Comparison of ENCODE assay signal across 25 cellular contexts in genomic region chr22:48513929-48514328, GRCh38.
"Had no signal": no experiment of that assay in that cellular context is flagged by ENCODE, and none has a peak within 500 bp of the region (broad histone marks: within the 10 kb centered on the region; RNA-seq: fewer than 3 reads in every experiment).

No MANE protein-coding gene starts in this region.

- H3K36me3 ChIP-seq: stomach, suprapubic skin, thoracic aorta, thyroid gland, tibial artery, transverse colon, upper lobe of left lung, upper lobe of right lung, uterus, vagina had no signal

- H3K4me3 ChIP-seq: stomach, suprapubic skin, testis, thoracic aorta, thyroid gland, tibial artery, transverse colon, upper lobe of left lung, upper lobe of right lung, uterus, vagina had no signal

- DNase-seq: stimulated activated CD4-positive, alpha-beta T cell treated with anti-CD3 and anti-CD28 coated beads, Interleukin-2, amount 100 ng/mL, for 48 hours; stimulated activated CD4-positive, alpha-beta T cell treated with anti-CD3 and anti-CD28 coated beads, Interleukin-4, amount 100 ng/mL, for 1 hour; stimulated activated CD4-positive, alpha-beta T cell treated with anti-CD3 and anti-CD28 coated beads, Interleukin-4, amount 100 ng/mL, for 24 hours; stimulated activated CD4-positive, alpha-beta T cell treated with anti-CD3 and anti-CD28 coated beads, Interleukin-4, amount 100 ng/mL, for 4 hours; stimulated activated CD8-positive, alpha-beta memory T cell treated with anti-CD3 and anti-CD28 coated beads, Interleukin-4, amount 100 ng/mL, for 48 hours; stimulated activated naive B cell treated with anti-CD40 and anti-IgM and Interleukin-4, amounts not matched to agents 10 μg/mL and 1 μg/mL and 100 μg/mL, for 72 hours; stimulated activated naive CD4-positive, alpha-beta T cell; stimulated activated naive CD4-positive, alpha-beta T cell treated with Interleukin-2 at 50 U/mL for 16 hours; stimulated activated naive CD8-positive, alpha-beta T cell treated with anti-CD3 and anti-CD28 coated beads, Interleukin-15, amount 100 ng/mL, for 72 hours; stimulated activated naive CD8-positive, alpha-beta T cell treated with anti-CD3 and anti-CD28 coated beads, Interleukin-15, Interleukin-2, amounts not matched to agents 100 U/mL and 50 U/mL, for 24 hours; stomach; substantia nigra; testis; thyroid gland; tibial artery; transverse colon; trophoblast cell; upper lobe of right lung; uterus had no signal

- ATAC-seq: stimulated activated effector memory CD8-positive, alpha-beta T cell treated with anti-CD3 and anti-CD28 coated beads, Interleukin-12 subunit alpha, Interleukin-12 subunit beta, amount 100 ng/mL, for 72 hours; stimulated activated memory B cell treated with anti-CD40 and anti-IgM and Interleukin-4, amounts not matched to agents 10 μg/mL and 1 μg/mL and 100 μg/mL, for 72 hours; stimulated activated naive B cell treated with anti-CD40 and anti-IgM and Interleukin-4, amounts not matched to agents 10 μg/mL and 1 μg/mL and 100 μg/mL, for 72 hours; stimulated activated naive CD8-positive, alpha-beta T cell treated with anti-CD3 and anti-CD28 coated beads, Interleukin-15, amount 100 ng/mL, for 72 hours; stimulated activated naive CD8-positive, alpha-beta T cell treated with anti-CD3 and anti-CD28 coated beads, Interleukin-15, Interleukin-2, amounts not matched to agents 100 U/mL and 50 U/mL, for 24 hours; upper lobe of right lung had no signal

- H3K4me1 ChIP-seq: stomach, suprapubic skin, thyroid gland, tibial artery, transverse colon, upper lobe of left lung, upper lobe of right lung, uterus, vagina had no signal

- H3K27me3 ChIP-seq: stomach, suprapubic skin, testis, thyroid gland, transverse colon, upper lobe of left lung, upper lobe of right lung, uterus, vagina had no signal

- H3K9me3 ChIP-seq: stomach, suprapubic skin, testis, thoracic aorta, thyroid gland, tibial artery, transverse colon, upper lobe of left lung, upper lobe of right lung, uterus, vagina had no signal

- H3K27ac ChIP-seq: stomach, suprapubic skin, testis, thoracic aorta, thyroid gland, tibial artery, transverse colon, upper lobe of left lung, upper lobe of right lung, uterus, vagina had no signal
